Comparison of ENCODE assay signal across 8 cellular contexts in genomic region chr14:89428556-89429196, GRCh38.
DNase-seq lines count a peak whose midpoint lies in the region; TF ChIP-seq lines count a peak whose summit lies in the region.

No MANE protein-coding gene starts in this region.

- H3K9me3 Mint-ChIP-seq in activated naive CD4-positive, alpha-beta T cell treated with anti-CD3 and anti-CD28 coated beads, Interleukin-2, amount 10 ng/mL, durations not matched to agents 7 days and 5 days, result no peaks in the 10 kb centered on the region

- H3K4me3 ChIP-seq in WERI-Rb-1 (ENCODE audit: low read depth, low read length), result no peak overlapping the region
- H3K4me3 ChIP-seq in iPS-20b (ENCODE audit: low read length), result no peak overlapping the region
- H3K4me3 ChIP-seq in tibial artery, result peak overlapping the region; percentile 36 to 37

- H3K27me3 Mint-ChIP-seq in activated naive CD4-positive, alpha-beta T cell treated with anti-CD3 and anti-CD28 coated beads, Interleukin-2, amount 10 ng/mL, durations not matched to agents 7 days and 5 days, result no peaks in the 10 kb centered on the region

- peaks cover 15% of the 10 kb centered on the region for H3K36me3 Mint-ChIP-seq in activated naive CD4-positive, alpha-beta T cell treated with anti-CD3 and anti-CD28 coated beads, Interleukin-2, amount 10 ng/mL, durations not matched to agents 7 days and 5 days

- H3K4me1 Mint-ChIP-seq in activated naive CD4-positive, alpha-beta T cell treated with anti-CD3 and anti-CD28 coated beads, Interleukin-2, amount 10 ng/mL, durations not matched to agents 7 days and 5 days, result peaks cover 71% of the 10 kb centered on the region

- H3K27me3 ChIP-seq in WERI-Rb-1 (ENCODE audit: insufficient read depth, low read depth, severe bottlenecking), result no peaks in the 10 kb centered on the region
- no peaks in the 10 kb centered on the region for H3K27me3 ChIP-seq in iPS-20b (ENCODE audit: insufficient read depth, low read length)
- no peaks in the 10 kb centered on the region for H3K27me3 ChIP-seq in tibial artery

- no peak for DNase-seq in activated naive CD4-positive, alpha-beta T cell treated with anti-CD3 and anti-CD28 coated beads, Interleukin-2, amount 10 ng/mL, durations not matched to agents 7 days and 5 days
- no peak for DNase-seq in activated naive CD4-positive, alpha-beta T cell (lab: John Stamatoyannopoulos, UW)
- DNase-seq in WERI-Rb-1 (peak; percentile 65), tibial artery (peak; percentile 57 to 86), UCSD-AML1 (lab: John Stamatoyannopoulos, UW; ENCODE audit: unreplicated experiment) (no peak), NK-92 (lab: John Stamatoyannopoulos, UW; ENCODE audit: unreplicated experiment) (no peak), SKM-1 (lab: John Stamatoyannopoulos, UW; ENCODE audit: unreplicated experiment) (no peak)

- no peaks in the 10 kb centered on the region for H3K36me3 ChIP-seq in WERI-Rb-1
- no peaks in the 10 kb centered on the region for H3K36me3 ChIP-seq in iPS-20b (ENCODE audit: insufficient read depth, low read depth, low read length)
- H3K36me3 ChIP-seq in tibial artery, result no peaks in the 10 kb centered on the region

- peak overlapping the region; percentile 4; the same call in 1 of the 2 replicates for H3K9ac ChIP-seq in iPS-20b (ENCODE audit: low read depth, low read length)

- intact Hi-C loops in tibial artery (cut with DNase I; ENCODE audit: low total_unique reads), result no loop called here

- H3K4me1 ChIP-seq in iPS-20b (ENCODE audit: insufficient read depth, low read length), result peaks cover 36% of the 10 kb centered on the region
- peaks cover 0 to 67% (median 43%) of the 10 kb centered on the region in 4 donors for H3K4me1 ChIP-seq in tibial artery

- CTCF ChIA-PET in activated naive CD4-positive, alpha-beta T cell treated with anti-CD3 and anti-CD28 coated beads, Interleukin-2, amount 10 ng/mL, durations not matched to agents 7 days and 5 days (lab: Charles Lee), result interaction anchor here (1.2 to 1.3 kb wide), 3 partner anchors 16 to 388 kb away, joined by 4 read pairs; no protein-coding TSS in a partner anchor

- H3K4me3 Mint-ChIP-seq in activated naive CD4-positive, alpha-beta T cell treated with anti-CD3 and anti-CD28 coated beads, Interleukin-2, amount 10 ng/mL, durations not matched to agents 7 days and 5 days, result peak overlapping the region; percentile 67

- no peaks in the 10 kb centered on the region for H3K9me3 ChIP-seq in WERI-Rb-1 (ENCODE audit: severe bottlenecking)
- H3K9me3 ChIP-seq in iPS-20b (ENCODE audit: insufficient read depth, low read depth, low read length), result no peaks in the 10 kb centered on the region
- H3K9me3 ChIP-seq in tibial artery, result no peaks in the 10 kb centered on the region

- peak overlapping the region; percentile 86 for H3K27ac Mint-ChIP-seq in activated naive CD4-positive, alpha-beta T cell treated with anti-CD3 and anti-CD28 coated beads, Interleukin-2, amount 10 ng/mL, durations not matched to agents 7 days and 5 days

- no peak for TF ChIP-seq CTCF in WERI-Rb-1 (IDR thresholded peaks at IDR 0.05; ENCODE audit: low read depth, low read length)
- TF ChIP-seq CTCF in tibial artery (IDR thresholded peaks at IDR 0.05), result no peak

- H3K27ac ChIP-seq in WERI-Rb-1, result peak overlapping the region; percentile 64
- peak overlapping the region; percentile 6 for H3K27ac ChIP-seq in iPS-20b (ENCODE audit: low read length)
- H3K27ac ChIP-seq in tibial artery, result peak overlapping the region; percentile 91 to 95

Comparison
In these comparisons a context has a peak if more than half of its experiments do, and no peak if none do; other contexts are left out.
1. DNase-seq: peak in WERI-Rb-1 (single experiment) and tibial artery (2 of 2); none in activated naive CD4-positive, alpha-beta T cell treated with anti-CD3 and anti-CD28 coated beads, Interleukin-2, amount 10 ng/mL, durations not matched to agents 7 days and 5 days (single experiment), activated naive CD4-positive, alpha-beta T cell (0 of 4), UCSD-AML1 (single experiment), NK-92 (single experiment) and SKM-1 (single experiment).
2. H3K27ac ChIP-seq: peak in every context shown above with its lines; median percentile 93 in tibial artery; 64 in WERI-Rb-1; 6 in iPS-20b.
3. H3K4me3 ChIP-seq: peak in tibial artery (2 of 2); none in WERI-Rb-1 (single experiment) and iPS-20b (single experiment).